ENCODE assay signal across 13 cellular contexts in the genomic region with DNA sequence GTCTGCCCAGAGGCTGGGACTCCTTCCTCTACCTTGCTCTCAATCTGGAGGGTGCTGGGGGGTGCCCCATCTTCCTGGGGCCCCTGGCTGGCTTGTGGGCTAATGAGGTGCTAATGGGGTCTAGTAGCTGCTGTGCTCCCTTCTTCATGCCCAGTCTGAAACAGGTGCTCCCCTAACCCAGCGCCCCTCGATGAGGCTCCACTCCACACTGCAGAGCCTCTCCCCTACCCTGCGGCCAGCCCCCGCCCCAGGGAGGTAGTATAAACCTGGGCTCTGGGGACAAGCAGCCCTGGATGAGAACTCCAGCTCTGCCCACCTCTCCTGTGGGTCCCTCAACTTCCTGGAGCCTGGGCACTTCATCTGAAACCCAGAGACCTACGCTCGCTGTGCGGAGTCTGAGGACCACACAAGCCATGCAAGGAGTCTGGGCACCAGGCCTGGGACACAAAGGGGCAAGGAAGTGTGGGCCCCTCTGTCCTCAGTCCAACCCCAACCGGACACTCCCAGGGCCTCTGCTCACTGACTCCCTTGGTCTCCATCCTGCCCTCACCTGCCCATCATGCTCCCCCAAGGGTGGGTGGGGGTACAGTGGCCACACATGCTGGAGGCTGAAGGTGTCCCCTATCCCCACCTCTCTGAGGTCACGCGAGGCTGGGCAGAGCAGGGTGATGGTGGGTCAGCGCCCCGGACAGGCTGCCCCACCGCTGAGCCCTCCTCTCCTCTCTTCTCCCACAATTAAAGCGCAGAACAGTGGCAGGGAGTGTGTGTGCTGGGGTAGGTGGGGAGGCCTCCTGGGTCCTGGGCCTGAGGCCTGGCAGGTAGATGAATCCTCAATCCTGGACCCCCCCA. TPM values are rescaled to one million over a fixed set of nuclear protein-coding genes. Genes with fewer than 3 reads are reported as not detected.
DNase-seq lines count a peak whose midpoint lies in the region; ATAC-seq, FAIRE-seq and TF ChIP-seq lines count a peak whose summit lies in the region.
"Had no signal": no experiment of that assay in that cellular context is flagged by ENCODE, and none has a peak within 500 bp of the region (broad histone marks: within the 10 kb centered on the region; RNA-seq: fewer than 3 reads in every experiment).

No MANE protein-coding gene starts in this region.

- ATAC-seq in foreskin keratinocyte (no peak), gastrocnemius medialis (no peak)
- ATAC-seq: left lung had no signal

- H3K4me2 ChIP-seq in SU-DHL-6 (ENCODE audit: low read depth, low read length, poor library complexity, severe bottlenecking) = no peak overlapping the region

- no peaks in the 10 kb centered on the region for H3K27me3 Mint-ChIP-seq in Caco-2 (ENCODE audit: insufficient read depth, unreplicated experiment)

- H3K4me3 ChIP-seq in Caco-2 (ENCODE audit: low read depth, low read length) (no peak overlapping the region), SU-DHL-6 (ENCODE audit: insufficient read depth, low read length, poor library complexity, severe bottlenecking) (no peak overlapping the region), gastrocnemius medialis (no peak overlapping the region)
- H3K4me3 ChIP-seq: left lung had no signal

- peaks cover 66% of the 10 kb centered on the region for H3F3A ChIP-seq in SU-DHL-6 (ENCODE audit: insufficient read depth)

- peaks cover 19% of the 10 kb centered on the region for H3K79me2 ChIP-seq in SU-DHL-6 (ENCODE audit: insufficient read depth, low read length)

- intact Hi-C loops in Caco-2 (cut with micrococcal nuclease; ENCODE audit: unreplicated experiment) = no loop called here
- intact Hi-C loops in gastrocnemius medialis (cut with DNase I; ENCODE audit: low total_unique reads) = no loop called here

- H3K27me3 ChIP-seq in Caco-2 (replicated peaks; ENCODE audit: control insufficient read depth, insufficient read depth, low read length) = no peaks in the 10 kb centered on the region
- no peaks in the 10 kb centered on the region for H3K27me3 ChIP-seq in SU-DHL-6 (ENCODE audit: low read length)
- H3K27me3 ChIP-seq in foreskin keratinocyte = no peaks in the 10 kb centered on the region
- no peaks in the 10 kb centered on the region for H3K27me3 ChIP-seq in gastrocnemius medialis
- H3K27me3 ChIP-seq: left lung had no signal

- TF ChIP-seq CTCF in Caco-2 (IDR thresholded peaks at IDR 0.05; ENCODE audit: insufficient read depth in 1 of 2, low read depth in 1 of 2, low read length in 1 of 2, severe bottlenecking in 1 of 2, unreplicated experiment in 1 of 2) (no peak), SU-DHL-6 (IDR thresholded peaks at IDR 0.05; ENCODE audit: insufficient read depth, low read length, poor library complexity, severe bottlenecking) (no peak), foreskin keratinocyte (conservative IDR thresholded peaks at IDR 0.05) (no peak), gastrocnemius medialis (IDR thresholded peaks at IDR 0.05 in 4 of 5, conservative IDR thresholded peaks at IDR 0.05 in 1 of 5) (no peak)

- H3K4me1 Mint-ChIP-seq in Caco-2 (ENCODE audit: low read depth, unreplicated experiment) = peaks cover 19% of the 10 kb centered on the region

- H3K36me3 Mint-ChIP-seq in Caco-2 (ENCODE audit: insufficient read depth, unreplicated experiment) = peaks cover 100% of the 10 kb centered on the region

- no peak overlapping the region for H2AFZ ChIP-seq in SU-DHL-6 (ENCODE audit: low read depth, low read length, severe bottlenecking)

- H3K4me1 ChIP-seq in Caco-2 (peaks cover 28% of the 10 kb centered on the region), foreskin keratinocyte (peaks cover 5% of the 10 kb centered on the region), gastrocnemius medialis (peaks cover 14 to 22% of the 10 kb centered on the region in 2 donors)

- no peaks in the 10 kb centered on the region for H3K9me2 ChIP-seq in SU-DHL-6 (replicated peaks; ENCODE audit: insufficient read depth, low read length)

- POLR2A ChIA-PET in Caco-2 (lab: Charles Lee) = interaction anchor here (0.6 to 3.4 kb wide), 4 partner anchors 23 to 802 kb away, joined by 3 to 18 read pairs (median 5); a partner anchor contains a TSS

- peaks cover 6% of the 10 kb centered on the region for H3K36me3 ChIP-seq in Caco-2 (ENCODE audit: control insufficient read depth, insufficient read depth, low read length)
- peaks cover 30% of the 10 kb centered on the region for H3K36me3 ChIP-seq in SU-DHL-6 (ENCODE audit: low read length)
- H3K36me3 ChIP-seq in gastrocnemius medialis = peaks cover 0 to 36% of the 10 kb centered on the region in 2 donors

- DNase-seq in Caco-2 = no peak
- no peak for DNase-seq in GM12892 (ENCODE audit: insufficient read length)
- peak; percentile 29 for DNase-seq in iPS-NIHi11 (ENCODE audit: low spot score)
- DNase-seq in foreskin keratinocyte = no peak
- DNase-seq in NCI-H2081 treated with DMSO at 0.1 percent for 48 hours (lab: John Stamatoyannopoulos, UW) = no peak
- no peak for DNase-seq in SKM-1 (lab: John Stamatoyannopoulos, UW; ENCODE audit: unreplicated experiment)
- DNase-seq in gastrocnemius medialis = no peak
- DNase-seq: central memory CD4-positive, alpha-beta T cell; GOT3; NCI-H1436; RPMI8226 had no signal

- H4K20me1 ChIP-seq in SU-DHL-6 (ENCODE audit: low read depth, low read length) = peaks cover 27% of the 10 kb centered on the region

- H3K27ac ChIP-seq in SU-DHL-6 (ENCODE audit: low read depth, low read length) (peak overlapping the region; percentile 20), foreskin keratinocyte (no peak overlapping the region), gastrocnemius medialis (no peak overlapping the region)
- H3K27ac ChIP-seq: left lung had no signal

- H3K27ac Mint-ChIP-seq in Caco-2 (ENCODE audit: unreplicated experiment) = peak overlapping the region; percentile 53

- no TSS peak for BruUV-seq in Caco-2 (replicated peaks; lab: Mats Ljungman, UMichigan)

- no peaks in the 10 kb centered on the region for H3K9me3 Mint-ChIP-seq in Caco-2 (ENCODE audit: unreplicated experiment)

- H3K4me3 Mint-ChIP-seq in Caco-2 (ENCODE audit: unreplicated experiment) = no peak overlapping the region

- TF ChIP-seq POLR2A in GM12892 (IDR thresholded peaks at IDR 0.05; ENCODE audit: low read depth, low read length) = peak; percentile 54; the same call in 1 of the 2 replicates
- no peak for TF ChIP-seq POLR2A in gastrocnemius medialis (IDR thresholded peaks at IDR 0.05)

- CTCF ChIA-PET in Caco-2 (lab: Charles Lee) = interaction anchor here (0.6 kb wide), 1 partner anchor 20 kb away, joined by 9 read pairs; no protein-coding TSS in a partner anchor

- H3K9ac ChIP-seq in SU-DHL-6 (ENCODE audit: low read length) = no peak overlapping the region

- in situ Hi-C loops in gastrocnemius medialis (cut with MboI; ENCODE audit: low sequenced_read_pairs in 4 of 4) = no loop called here

- H3K9me3 ChIP-seq in Caco-2 = no peaks in the 10 kb centered on the region
- no peaks in the 10 kb centered on the region for H3K9me3 ChIP-seq in SU-DHL-6 (ENCODE audit: insufficient read depth, low read length)
- H3K9me3 ChIP-seq in gastrocnemius medialis = no peaks in the 10 kb centered on the region
- H3K9me3 ChIP-seq: left lung had no signal

- FAIRE-seq in GM12892 (lab: Jason Lieb, UNC) = no peak

RNA-seq across cellular contexts. Expression of a gene that starts 6.2 kb away (rescaled TPM):
- 1,082 and 1,106 TPM in 2 replicates for total RNA-seq in Caco-2 (2022)
- 3,366 TPM for polyA plus RNA-seq in GM12892 (2012; ENCODE audit: missing spikeins)
- 1,635 and 1,748 TPM in 2 replicates for total RNA-seq in foreskin keratinocyte
- polyA plus RNA-seq in foreskin keratinocyte = 2,218 and 2,342 TPM in 2 replicates
- 1,000 to 10,000 TPM in 1 of 4 donors, 100 to 1,000 TPM in 3; 772 to 1,014 (median 808) TPM for total RNA-seq in gastrocnemius medialis

RNA-seq across cellular contexts. Expression of a gene that starts 22.2 kb away (rescaled TPM):
- total RNA-seq in Caco-2 (2022) (10.5 and 12.4 TPM in 2 replicates), foreskin keratinocyte (14.0 and 14.5 TPM in 2 replicates), gastrocnemius medialis (10 to 100 TPM in 1 of 4 donors, 1 to 10 TPM in 3; 2.5 to 10.5 (median 5.9) TPM)
- polyA plus RNA-seq in GM12892 (2012; ENCODE audit: missing spikeins) = 6.1 TPM
- 10.6 and 11.7 TPM in 2 replicates for polyA plus RNA-seq in foreskin keratinocyte

RNA-seq across cellular contexts. Expression of a gene that starts 22.5 kb away (rescaled TPM):
- 51.8 and 57.2 TPM in 2 replicates for total RNA-seq in Caco-2 (2022)
- polyA plus RNA-seq in GM12892 (2012; ENCODE audit: missing spikeins) = not detected
- total RNA-seq in foreskin keratinocyte = 14.0 and 14.9 TPM in 2 replicates
- 17.1 and 17.2 TPM in 2 replicates for polyA plus RNA-seq in foreskin keratinocyte
- 10 to 100 TPM; 11.5 to 14.8 (median 13.5) TPM for total RNA-seq in gastrocnemius medialis

RNA-seq across cellular contexts. Expression of a gene that starts 38.3 kb away (rescaled TPM):
- total RNA-seq in Caco-2 (2022) (not detected in 2 replicates), foreskin keratinocyte (not detected in 2 replicates), gastrocnemius medialis (not detected)
- polyA plus RNA-seq in GM12892 (2012; ENCODE audit: missing spikeins) = not detected
- polyA plus RNA-seq in foreskin keratinocyte = not detected in 2 replicates
- total RNA-seq: left lung had no signal
